In the genomic region with DNA sequence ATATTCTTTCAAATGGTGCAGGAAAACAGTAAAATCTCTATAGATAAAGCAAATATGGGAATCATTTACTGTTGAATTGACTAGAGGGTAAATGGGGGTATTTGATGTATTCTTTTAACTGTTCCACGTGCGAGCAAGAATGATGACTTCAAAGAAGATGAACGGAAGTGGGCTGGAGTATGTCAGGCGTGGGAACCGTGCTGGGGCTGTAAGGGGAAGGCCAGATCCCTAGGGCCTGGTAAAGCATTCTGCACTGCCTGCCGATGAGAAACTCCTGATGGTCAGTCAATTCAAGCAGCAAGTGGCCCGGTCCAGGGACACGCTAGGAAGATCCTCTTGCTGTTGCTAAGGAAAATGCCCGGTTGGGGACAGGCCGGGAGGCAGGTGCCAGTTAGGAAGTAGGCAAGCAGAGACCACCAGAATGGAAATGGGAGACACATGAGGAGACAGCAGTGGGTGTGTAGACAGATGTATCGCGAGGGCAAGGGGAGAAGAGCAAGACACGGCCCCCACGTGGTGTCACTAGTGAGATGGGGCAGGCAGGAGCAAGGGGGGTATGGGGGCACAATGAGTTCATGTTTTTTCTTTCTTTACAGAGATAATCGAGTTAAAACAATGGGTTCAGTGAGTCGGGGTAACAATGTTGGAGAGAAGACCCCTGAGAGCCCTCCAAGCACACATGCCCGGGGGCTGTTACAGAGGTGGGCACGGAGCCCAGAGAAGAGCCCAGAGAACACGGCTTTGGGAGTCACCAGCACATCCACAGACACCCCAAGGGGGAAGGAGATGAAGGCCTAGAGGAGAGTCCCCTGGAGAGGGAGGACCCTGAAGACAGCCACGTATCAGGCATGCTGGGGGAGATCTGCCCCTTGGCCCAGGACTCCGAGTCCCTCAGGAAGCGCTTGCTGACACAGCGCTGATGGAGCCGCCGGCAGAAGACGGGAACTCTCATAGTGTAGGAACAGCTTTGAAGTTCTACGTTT, we compare ENCODE assay signal across 28 cellular contexts. TPM values are rescaled to one million over a fixed set of nuclear protein-coding genes. Genes with fewer than 3 reads are reported as not detected.
DNase-seq lines count a peak whose midpoint lies in the region; ATAC-seq and TF ChIP-seq lines count a peak whose summit lies in the region.
"Had no signal": no experiment of that assay in that cellular context is flagged by ENCODE, and none has a peak within 500 bp of the region (broad histone marks: within the 10 kb centered on the region; RNA-seq: fewer than 3 reads in every experiment).

No MANE protein-coding gene starts in this region.

- H3K36me3 Mint-ChIP-seq in activated T-helper 2 cell treated with anti-CD3 and anti-CD28 coated beads, Interferon-gamma antibody, Interleukin-2, Interleukin-4, amounts not matched to agents 10 μg/mL and 5 μg/mL and 100 μg/mL, durations not matched to agents 14 hours and 24 hours and 36 hours (ENCODE audit: low read depth) = peaks cover 83% of the 10 kb centered on the region

- peak overlapping the region; percentile 23 for H3K27ac Mint-ChIP-seq in activated T-helper 2 cell treated with anti-CD3 and anti-CD28 coated beads, Interferon-gamma antibody, Interleukin-2, Interleukin-4, amounts not matched to agents 10 μg/mL and 5 μg/mL and 100 μg/mL, durations not matched to agents 14 hours and 24 hours and 36 hours
- H3K27ac Mint-ChIP-seq: neural progenitor cell, progenitor cell of endocrine pancreas had no signal

- TF ChIP-seq POLR2A in heart left ventricle (IDR thresholded peaks at IDR 0.05) (no peak), gastroesophageal sphincter (IDR thresholded peaks at IDR 0.05) (no peak), sigmoid colon (IDR thresholded peaks at IDR 0.05) (no peak)

- no peak overlapping the region for H3K4me3 Mint-ChIP-seq in activated T-helper 2 cell treated with anti-CD3 and anti-CD28 coated beads, Interferon-gamma antibody, Interleukin-2, Interleukin-4, amounts not matched to agents 10 μg/mL and 5 μg/mL and 100 μg/mL, durations not matched to agents 14 hours and 24 hours and 36 hours (ENCODE audit: low read depth)
- H3K4me3 Mint-ChIP-seq: CD14-positive monocyte, neural progenitor cell had no signal

- H3K27ac ChIP-seq in heart left ventricle (peak overlapping the region in 6 of 12 donors; percentile 1 to 37 (median 12)), gastroesophageal sphincter (no peak overlapping the region), sigmoid colon (no peak overlapping the region)
- H3K27ac ChIP-seq: cardiac muscle cell, neural progenitor cell, skin epidermis, thoracic aorta had no signal

- ATAC-seq in heart left ventricle (peak in 3 of 4 donors; percentile 6 to 27 (median 14)), gastroesophageal sphincter (no peak)

- intact Hi-C loops in heart left ventricle (cut with DNase I) (loop anchor here in 7 of 10 donors (1.0 to 10.0 kb wide), 7 partner anchors 126 to 451 kb away; no protein-coding TSS in a partner anchor), cardiac septum (cut with DNase I) (no loop called here), sigmoid colon (cut with DNase I) (no loop called here)
- intact Hi-C loops in activated T-helper 2 cell treated with anti-CD3 and anti-CD28 coated beads, Interferon-gamma antibody, Interleukin-2, Interleukin-4, amounts not matched to agents 10 μg/mL and 5 μg/mL and 100 μg/mL, durations not matched to agents 14 hours and 24 hours and 36 hours (cut with micrococcal nuclease) = loop anchor here (5.0 kb wide), 1 partner anchor 231 kb away; no protein-coding TSS in a partner anchor

- H3K4me3 ChIP-seq in heart left ventricle = no peak overlapping the region
- no peak overlapping the region for H3K4me3 ChIP-seq in GM12865 (ENCODE audit: low read depth, low read length)
- H3K4me3 ChIP-seq in gastroesophageal sphincter = no peak overlapping the region
- no peak overlapping the region for H3K4me3 ChIP-seq in sigmoid colon
- H3K4me3 ChIP-seq: cardiac muscle cell, neural progenitor cell, skin epidermis, thoracic aorta had no signal

- peaks cover 45% of the 10 kb centered on the region for H3K4me1 Mint-ChIP-seq in activated T-helper 2 cell treated with anti-CD3 and anti-CD28 coated beads, Interferon-gamma antibody, Interleukin-2, Interleukin-4, amounts not matched to agents 10 μg/mL and 5 μg/mL and 100 μg/mL, durations not matched to agents 14 hours and 24 hours and 36 hours (ENCODE audit: low read depth)
- H3K4me1 Mint-ChIP-seq: CD14-positive monocyte had no signal

- no peaks in the 10 kb centered on the region for H3K27me3 Mint-ChIP-seq in activated T-helper 2 cell treated with anti-CD3 and anti-CD28 coated beads, Interferon-gamma antibody, Interleukin-2, Interleukin-4, amounts not matched to agents 10 μg/mL and 5 μg/mL and 100 μg/mL, durations not matched to agents 14 hours and 24 hours and 36 hours (ENCODE audit: low read depth)
- H3K27me3 Mint-ChIP-seq: progenitor cell of endocrine pancreas had no signal

- TF ChIP-seq EP300 in gastroesophageal sphincter (IDR thresholded peaks at IDR 0.05) (no peak), sigmoid colon (IDR thresholded peaks at IDR 0.05) (no peak)

- 79 to 84% (median 81%) methylated on average over 27 of the region's 27 CpGs for WGBS in heart left ventricle, 4 donors
- 75 to 82% methylated on average over 22 to 27 of the region's 27 CpGs for WGBS in gastroesophageal sphincter (ENCODE audit: low coverage in 1 of 2), 2 donors
- WGBS in sigmoid colon, 2 donors = 87 to 93% methylated on average over 27 of the region's 27 CpGs

- no peaks in the 10 kb centered on the region for H3K27me3 ChIP-seq in heart left ventricle
- no peaks in the 10 kb centered on the region for H3K27me3 ChIP-seq in gastroesophageal sphincter
- no peaks in the 10 kb centered on the region for H3K27me3 ChIP-seq in sigmoid colon
- H3K27me3 ChIP-seq: cardiac muscle cell, neural progenitor cell had no signal

- H3K4me1 ChIP-seq in heart left ventricle (peaks cover 0 to 13% (median 0%) of the 10 kb centered on the region in 12 donors), gastroesophageal sphincter (peaks cover 0 to 3% (median 0%) of the 10 kb centered on the region in 3 donors), sigmoid colon (no peaks in the 10 kb centered on the region)
- H3K4me1 ChIP-seq: neural progenitor cell had no signal

- peak in 3 of 5 donors; percentile 42 to 57 (median 52) for DNase-seq in heart left ventricle
- no peak for DNase-seq in cardiac septum (ENCODE audit: low spot score)
- DNase-seq in GM12865 (ENCODE audit: low read depth) = peak; percentile 80
- no peak for DNase-seq in activated T-helper 2 cell treated with anti-CD3 and anti-CD28 coated beads, Interferon-gamma antibody, Interleukin-2, Interleukin-4, amounts not matched to agents 10 μg/mL and 5 μg/mL and 100 μg/mL, durations not matched to agents 14 hours and 24 hours and 36 hours (ENCODE audit: low spot score)
- DNase-seq in stimulated activated CD8-positive, alpha-beta memory T cell treated with anti-CD3 and anti-CD28 coated beads, Interleukin-4, amount 100 ng/mL, for 48 hours = peak; percentile 26
- DNase-seq in NCI-H446 (lab: John Stamatoyannopoulos, UW) = no peak
- no peak for DNase-seq in sigmoid colon
- DNase-seq: ACHN; activated CD4-positive, alpha-beta T cell treated with anti-CD3 and anti-CD28 coated beads for 4 hours; activated effector memory CD4-positive, alpha-beta T cell treated with anti-CD3 and anti-CD28 coated beads, Interleukin-2, amount 50 U/mL, for 16 hours; DMS153; GDM1; Karpas-422; midbrain; NCI-H1048; NCI-H1930; NCI-H2227 treated with DMSO at 0.1 percent for 48 hours; NCI-H82; SIG-M5; stimulated activated CD4-positive, alpha-beta T cell treated with anti-CD3 and anti-CD28 coated beads, Interleukin-1b, Interleukin-23, amount 100 ng/mL, for 48 hours; stimulated activated naive CD4-positive, alpha-beta T cell had no signal

- no peaks in the 10 kb centered on the region for H3K9me3 ChIP-seq in heart left ventricle
- no peaks in the 10 kb centered on the region for H3K9me3 ChIP-seq in gastroesophageal sphincter
- no peaks in the 10 kb centered on the region for H3K9me3 ChIP-seq in sigmoid colon
- H3K9me3 ChIP-seq: thoracic aorta had no signal

- H3K36me3 ChIP-seq in heart left ventricle (peaks cover 0 to 87% (median 70%) of the 10 kb centered on the region in 9 donors), gastroesophageal sphincter (peaks cover 0 to 81% of the 10 kb centered on the region in 2 donors), sigmoid colon (peaks cover 22 to 74% (median 34%) of the 10 kb centered on the region in 4 donors)

- no peaks in the 10 kb centered on the region for H3K9me3 Mint-ChIP-seq in activated T-helper 2 cell treated with anti-CD3 and anti-CD28 coated beads, Interferon-gamma antibody, Interleukin-2, Interleukin-4, amounts not matched to agents 10 μg/mL and 5 μg/mL and 100 μg/mL, durations not matched to agents 14 hours and 24 hours and 36 hours
- H3K9me3 Mint-ChIP-seq: CD14-positive monocyte, neural progenitor cell had no signal

- TF ChIP-seq CTCF in heart left ventricle (IDR thresholded peaks at IDR 0.05) = no peak
- TF ChIP-seq CTCF in GM12865 (IDR thresholded peaks at IDR 0.05; ENCODE audit: insufficient read depth, low read depth, low read length, missing control alignments) = no peak
- TF ChIP-seq CTCF in gastroesophageal sphincter (IDR thresholded peaks at IDR 0.05) = no peak
- no peak for TF ChIP-seq CTCF in sigmoid colon (IDR thresholded peaks at IDR 0.05)

RNA-seq across cellular contexts. Expression of a gene that starts 37.2 kb away (rescaled TPM):
- 10 to 100 TPM; 32.6 to 82.4 (median 51.3) TPM for total RNA-seq in heart left ventricle
- 10 to 100 TPM; 10.9 to 23.9 TPM for polyA plus RNA-seq in heart left ventricle
- 51.9 TPM for total RNA-seq in cardiac septum
- total RNA-seq in activated T-helper 2 cell treated with anti-CD3 and anti-CD28 coated beads, Interferon-gamma antibody, Interleukin-2, Interleukin-4, amounts not matched to agents 10 μg/mL and 5 μg/mL and 100 μg/mL, durations not matched to agents 14 hours and 24 hours and 36 hours = 24.3 and 27.3 TPM in 2 replicates
- 10 to 100 TPM; 80.2 to 95.8 (median 81.9) TPM for total RNA-seq in gastroesophageal sphincter
- 100 to 1,000 TPM in 2 of 4 donors, 10 to 100 TPM in 2; 40.7 to 134 (median 97.2) TPM for total RNA-seq in sigmoid colon
- 10 to 100 TPM in 1 of 3 donors, 1 to 10 TPM in 2; 6.6 to 14.5 (median 7.9) TPM for polyA plus RNA-seq in sigmoid colon

RNA-seq across cellular contexts. Expression of a gene that starts 53.9 kb away (rescaled TPM):
- total RNA-seq in heart left ventricle (10 to 100 TPM; 25.2 to 94.1 (median 72.2) TPM), cardiac septum (23.7 TPM), gastroesophageal sphincter (1 to 10 TPM; 3.0 to 5.3 (median 4.5) TPM), sigmoid colon (1 to 10 TPM in 3 of 4 donors, under 1 TPM in 1; 0.81 to 7.8 (median 3.5) TPM)
- polyA plus RNA-seq in heart left ventricle (10 to 100 TPM; 40.5 to 88.8 TPM), sigmoid colon (1 to 10 TPM in 2 of 3 donors, under 1 TPM in 1; 0.92 to 6.7 (median 4.8) TPM)
- 72.5 and 73.5 TPM in 2 replicates for total RNA-seq in activated T-helper 2 cell treated with anti-CD3 and anti-CD28 coated beads, Interferon-gamma antibody, Interleukin-2, Interleukin-4, amounts not matched to agents 10 μg/mL and 5 μg/mL and 100 μg/mL, durations not matched to agents 14 hours and 24 hours and 36 hours

Comparison
In these comparisons a context has a peak if more than half of its experiments do, and no peak if none do; other contexts are left out.
1. DNase-seq: peak in heart left ventricle (3 of 5), GM12865 (single experiment) and stimulated activated CD8-positive, alpha-beta memory T cell treated with anti-CD3 and anti-CD28 coated beads, Interleukin-4, amount 100 ng/mL, for 48 hours (single experiment); none in cardiac septum (single experiment), activated T-helper 2 cell treated with anti-CD3 and anti-CD28 coated beads, Interferon-gamma antibody, Interleukin-2, Interleukin-4, amounts not matched to agents 10 μg/mL and 5 μg/mL and 100 μg/mL, durations not matched to agents 14 hours and 24 hours and 36 hours (single experiment), NCI-H446 (0 of 2) and sigmoid colon (single experiment).
2. intact Hi-C loops: an anchor here in heart left ventricle (1.0 to 10.0 kb wide) and activated T-helper 2 cell treated with anti-CD3 and anti-CD28 coated beads, Interferon-gamma antibody, Interleukin-2, Interleukin-4, amounts not matched to agents 10 μg/mL and 5 μg/mL and 100 μg/mL, durations not matched to agents 14 hours and 24 hours and 36 hours (5.0 kb wide); none called in cardiac septum and sigmoid colon.